Comparison of ENCODE assay signal across 8 cellular contexts in genomic region chr9:62678336-62678735, GRCh38.
ATAC-seq lines count a peak whose summit lies in the region.

No MANE protein-coding gene starts in this region.

- peak; percentile 79 for ATAC-seq in GM18498 (IDR thresholded peaks at IDR 0.05; ENCODE audit: unreplicated experiment)
- peak; percentile 80 for ATAC-seq in GM18861 (IDR thresholded peaks at IDR 0.05; ENCODE audit: unreplicated experiment)
- ATAC-seq in GM19397 (IDR thresholded peaks at IDR 0.05; ENCODE audit: unreplicated experiment) = peak; percentile 44
- ATAC-seq in GM21447 (IDR thresholded peaks at IDR 0.05; ENCODE audit: unreplicated experiment) = peak; percentile 64
- peak; percentile 54 for ATAC-seq in HG02571 (IDR thresholded peaks at IDR 0.05; ENCODE audit: unreplicated experiment)
- ATAC-seq in HG02943 (IDR thresholded peaks at IDR 0.05; ENCODE audit: low read depth, unreplicated experiment) = peak; percentile 61
- ATAC-seq in HG03159 (IDR thresholded peaks at IDR 0.05; ENCODE audit: unreplicated experiment) = peak; percentile 61
- ATAC-seq in HG03460 (IDR thresholded peaks at IDR 0.05; ENCODE audit: unreplicated experiment) = peak; percentile 72

Comparison
In these comparisons a context has a peak if more than half of its experiments do, and no peak if none do; other contexts are left out.
1. Peak in every context shown above with its lines: ATAC-seq.